Comparison of ENCODE assay signal across 9 cellular contexts in the genomic region with DNA sequence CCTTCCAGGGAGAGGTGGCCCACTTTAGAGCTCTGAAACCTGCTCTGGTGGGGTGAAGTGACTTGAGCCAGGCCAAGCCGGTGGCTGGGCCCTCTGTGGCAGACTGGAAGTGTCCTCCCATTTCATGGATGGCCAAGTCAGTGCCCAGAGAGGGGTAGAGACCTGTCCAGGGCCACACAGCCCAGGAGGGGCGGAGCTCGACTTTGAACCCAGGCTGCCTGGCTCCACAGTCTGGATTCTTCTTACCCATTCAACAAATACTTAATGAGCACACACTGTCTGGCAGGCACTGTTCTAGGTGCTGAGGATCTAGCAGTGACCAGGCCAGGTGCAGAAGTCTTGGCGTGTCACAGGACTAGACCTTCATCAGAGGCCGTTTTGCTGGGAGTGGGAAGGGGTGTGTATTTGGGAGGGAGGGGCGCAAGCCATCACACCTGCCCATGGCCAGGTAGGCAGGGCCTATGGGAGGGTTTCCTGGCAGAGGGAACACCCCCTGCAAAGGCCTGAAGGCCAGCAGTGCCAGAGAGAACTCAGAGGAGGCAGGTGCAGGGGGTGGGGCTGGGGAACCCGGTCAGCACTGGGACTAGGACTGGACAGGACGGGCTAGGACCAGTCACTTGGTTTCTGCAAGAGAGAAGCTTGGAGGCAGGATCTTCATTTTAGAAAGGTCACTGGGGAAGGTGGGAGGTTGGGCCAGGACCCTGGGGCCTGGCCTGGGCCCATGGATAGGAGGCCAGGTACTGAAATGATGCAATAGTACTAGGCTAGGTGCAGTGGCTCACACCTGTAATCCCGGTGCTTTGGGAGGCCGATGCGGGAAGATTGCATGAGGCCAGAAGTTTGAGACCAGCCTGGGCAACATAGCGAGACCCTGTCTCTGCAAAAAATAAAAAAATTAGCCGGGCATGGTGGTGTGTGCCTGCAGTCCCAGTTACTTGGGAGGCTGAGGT. TPM values are rescaled to one million over a fixed set of nuclear protein-coding genes. Genes with fewer than 3 reads are reported as not detected.
DNase-seq lines count a peak whose midpoint lies in the region; ATAC-seq and TF ChIP-seq lines count a peak whose summit lies in the region.
"Had no signal": no experiment of that assay in that cellular context is flagged by ENCODE, and none has a peak within 500 bp of the region (broad histone marks: within the 10 kb centered on the region; RNA-seq: fewer than 3 reads in every experiment).

No MANE protein-coding gene starts in this region.

- H3K4ac ChIP-seq in IMR-90 (ENCODE audit: low read depth, low read length), result no peak overlapping the region

- no peak overlapping the region for H3K4me2 ChIP-seq in IMR-90 (ENCODE audit: low read depth, low read length)
- H3K4me2 ChIP-seq in OCI-LY7 (ENCODE audit: low read length), result no peak overlapping the region

- H3K27me3 ChIP-seq in ACC112 (ENCODE audit: insufficient read depth, low read length), result no peaks in the 10 kb centered on the region
- H3K27me3 ChIP-seq in IMR-90 (ENCODE audit: control insufficient read depth, insufficient read depth, low read length), result no peaks in the 10 kb centered on the region

- H3K9ac ChIP-seq in IMR-90 (ENCODE audit: low read depth, low read length), result no peak overlapping the region

- H4K20me1 ChIP-seq in IMR-90 (ENCODE audit: insufficient read depth, low read length), result peaks cover 79% of the 10 kb centered on the region
- 0 out of 2 replicates have a peak, but pooled peaks cover 5% of the 10 kb centered on the region for H4K20me1 ChIP-seq in OCI-LY7 (ENCODE audit: insufficient read depth, low read length)

- H3K36me3 ChIP-seq in ACC112 (ENCODE audit: insufficient read depth, low read length) (no peaks in the 10 kb centered on the region), IMR-90 (ENCODE audit: control insufficient read depth, insufficient read depth, low read length) (no peaks in the 10 kb centered on the region), OCI-LY7 (ENCODE audit: insufficient read depth, low read length) (peaks cover under 1% of the 10 kb centered on the region; the same call in 1 of the 2 replicates)

- no peak overlapping the region for H3K23ac ChIP-seq in IMR-90 (ENCODE audit: low read depth, low read length)

- no peak overlapping the region; the same call in 1 of the 2 replicates for H3K14ac ChIP-seq in IMR-90 (replicated peaks; ENCODE audit: low read depth, low read length)

- peak overlapping the region; percentile 69 for H2AK9ac ChIP-seq in IMR-90 (replicated peaks; ENCODE audit: low read depth, low read length, poor library complexity)

- CTCF ChIA-PET in IMR-90 (lab: Yijun Ruan, JAX) (no interaction called here), OCI-LY7 (lab: Charles Lee; ENCODE audit: unreplicated experiment) (no interaction called here)

- H4K5ac ChIP-seq in IMR-90 (ENCODE audit: low read depth, low read length), result no peak overlapping the region

- no peak for TF ChIP-seq CTCF in IMR-90 (conservative IDR thresholded peaks at IDR 0.05; ENCODE audit: low read depth, low read length)
- no peak for TF ChIP-seq CTCF in natural killer cell (IDR thresholded peaks at IDR 0.05)
- TF ChIP-seq CTCF in OCI-LY7 (conservative IDR thresholded peaks at IDR 0.05; ENCODE audit: low read length), result no peak
- no peak for TF ChIP-seq CTCF in coronary artery (IDR thresholded peaks at IDR 0.05)

- H3K4me1 ChIP-seq in ACC112 (ENCODE audit: control insufficient read depth, insufficient read depth, low read length, unreplicated experiment) (peaks cover 24% of the 10 kb centered on the region), IMR-90 (ENCODE audit: control insufficient read depth, insufficient read depth, low read length) (peaks cover 15% of the 10 kb centered on the region), OCI-LY7 (ENCODE audit: insufficient read depth, low read length, poor library complexity, severe bottlenecking) (peaks cover 8% of the 10 kb centered on the region)

- BruUV-seq in IMR-90 (replicated peaks; lab: Mats Ljungman, UMichigan) (no TSS peak), OCI-LY7 (replicated peaks; lab: Mats Ljungman, UMichigan) (no TSS peak)

- H4K91ac ChIP-seq in IMR-90 (ENCODE audit: insufficient read depth, low read depth, low read length), result no peak overlapping the region

- intact Hi-C loops in IMR-90 (cut with micrococcal nuclease) (no loop called here), natural killer cell (cut with micrococcal nuclease) (no loop called here), OCI-LY7 (cut with micrococcal nuclease; ENCODE audit: unreplicated experiment) (no loop called here)
- intact Hi-C loops in dendritic cell treated with granulocyte-macrophage colony-stimulating factor and Interleukin-4, amounts not matched to agents 40 ng/mL and 50 ng/mL, for 4 days (cut with micrococcal nuclease), result loop anchor here (5.0 kb wide), 1 partner anchor 32 kb away; the partner anchor contains the start of gene DNM2

- H3K4me1 Mint-ChIP-seq in dendritic cell treated with granulocyte-macrophage colony-stimulating factor and Interleukin-4, amounts not matched to agents 40 ng/mL and 50 ng/mL, for 4 days (ENCODE audit: low read depth), result peaks cover 89% of the 10 kb centered on the region
- peaks cover 77 to 82% of the 10 kb centered on the region in 2 donors for H3K4me1 Mint-ChIP-seq in natural killer cell

- H2AK5ac ChIP-seq in IMR-90 (ENCODE audit: low read depth, low read length), result no peak overlapping the region

- no peak overlapping the region for H2BK15ac ChIP-seq in IMR-90 (ENCODE audit: low read depth, low read length)

- TF ChIP-seq RAD21 in IMR-90 (IDR thresholded peaks at IDR 0.05; ENCODE audit: low read length), result no peak

- H3K27ac ChIP-seq in ACC112 (ENCODE audit: low read depth, low read length), result peak overlapping the region; percentile 52
- no peak overlapping the region for H3K27ac ChIP-seq in IMR-90 (ENCODE audit: insufficient read depth, low read length)
- H3K27ac ChIP-seq in OCI-LY7 (ENCODE audit: low read depth, low read length, poor library complexity, severe bottlenecking), result no peak overlapping the region
- peak overlapping the region in 1 of 2 donors; percentile 66 for H3K27ac ChIP-seq in coronary artery

- peaks cover 55% of the 10 kb centered on the region for H3K79me2 ChIP-seq in ACC112 (ENCODE audit: control insufficient read depth, insufficient read depth, low read length, unreplicated experiment)
- peaks cover 34% of the 10 kb centered on the region for H3K79me2 ChIP-seq in OCI-LY7 (ENCODE audit: insufficient read depth, low read depth, low read length)

- no peaks in the 10 kb centered on the region for H3K9me3 Mint-ChIP-seq in dendritic cell treated with granulocyte-macrophage colony-stimulating factor and Interleukin-4, amounts not matched to agents 40 ng/mL and 50 ng/mL, for 4 days
- H3K9me3 Mint-ChIP-seq in natural killer cell, result no peaks in the 10 kb centered on the region

- H3K27me3 Mint-ChIP-seq in dendritic cell treated with granulocyte-macrophage colony-stimulating factor and Interleukin-4, amounts not matched to agents 40 ng/mL and 50 ng/mL, for 4 days, result no peaks in the 10 kb centered on the region
- no peaks in the 10 kb centered on the region for H3K27me3 Mint-ChIP-seq in natural killer cell (ENCODE audit: low read depth in 2 of 2)

- peaks cover 32% of the 10 kb centered on the region for H3K9me1 ChIP-seq in IMR-90 (ENCODE audit: insufficient read depth, low read length)

- H3K4me3 ChIP-seq in ACC112 (ENCODE audit: low read depth, low read length), result no peak overlapping the region
- H3K4me3 ChIP-seq in IMR-90 (ENCODE audit: insufficient read depth, low read depth, low read length), result no peak overlapping the region
- no peak overlapping the region for H3K4me3 ChIP-seq in OCI-LY7 (ENCODE audit: low read depth, low read length, poor library complexity, severe bottlenecking)
- H3K4me3 ChIP-seq in coronary artery, result no peak overlapping the region

- no peaks in the 10 kb centered on the region for H3K9me2 ChIP-seq in OCI-LY7 (ENCODE audit: insufficient read depth, low read length)

- POLR2A ChIA-PET in IMR-90 (lab: Charles Lee; ENCODE audit: unreplicated experiment) (no interaction called here), OCI-LY7 (lab: Charles Lee) (no interaction called here)

- peaks cover 11 to 89% of the 10 kb centered on the region in 2 experiments; a peak in 3 of 4 replicates for H3K79me1 ChIP-seq in IMR-90 (ENCODE audit: low read depth in 1 of 2, low read length in 2 of 2)

- H2BK20ac ChIP-seq in IMR-90 (ENCODE audit: low read depth, low read length), result no peak overlapping the region

- no peak for TF ChIP-seq POLR2A in IMR-90 (IDR thresholded peaks at IDR 0.05; ENCODE audit: low read depth, low read length)

- ATAC-seq in IMR-90 (ENCODE audit: low read depth), result no peak
- no peak for ATAC-seq in natural killer cell

- in situ Hi-C loops in IMR-90 (cut with MboI; ENCODE audit: low sequenced_read_pairs), result no loop called here

- H3K18ac ChIP-seq in IMR-90 (ENCODE audit: low read depth, low read length), result no peak overlapping the region

- dilution Hi-C loops in IMR-90 (cut with HindIII; ENCODE audit: low sequenced_read_pairs, unreplicated experiment), result no loop called here

- H3K27ac Mint-ChIP-seq in dendritic cell treated with granulocyte-macrophage colony-stimulating factor and Interleukin-4, amounts not matched to agents 40 ng/mL and 50 ng/mL, for 4 days, result peak overlapping the region; percentile 84
- peak overlapping the region; percentile 94 to 97 for H3K27ac Mint-ChIP-seq in natural killer cell

- H3K4me3 Mint-ChIP-seq in dendritic cell treated with granulocyte-macrophage colony-stimulating factor and Interleukin-4, amounts not matched to agents 40 ng/mL and 50 ng/mL, for 4 days, result no peak overlapping the region
- no peak overlapping the region for H3K4me3 Mint-ChIP-seq in natural killer cell

- H3K9me3 ChIP-seq in IMR-90 (ENCODE audit: control insufficient read depth, insufficient read depth, low read length) (no peaks in the 10 kb centered on the region), OCI-LY7 (ENCODE audit: low read length) (no peaks in the 10 kb centered on the region)

- no peak overlapping the region for H2AFZ ChIP-seq in ACC112 (ENCODE audit: low read length, unreplicated experiment)
- no peak overlapping the region for H2AFZ ChIP-seq in IMR-90 (replicated peaks; ENCODE audit: low read length, poor library complexity)
- H2AFZ ChIP-seq in OCI-LY7 (ENCODE audit: low read length), result no peak overlapping the region

- no peak overlapping the region for H3K56ac ChIP-seq in IMR-90 (ENCODE audit: extremely low read depth, insufficient read depth, low read length)

- H2BK5ac ChIP-seq in IMR-90 (ENCODE audit: low read depth, low read length, poor library complexity, severe bottlenecking), result no peak overlapping the region

- no peak for DNase-seq in IMR-90
- no peak for DNase-seq in natural killer cell
- no peak for DNase-seq in OCI-LY7 (ENCODE audit: low spot score)
- no peak for DNase-seq in AG08396 (ENCODE audit: low spot score)
- no peak for DNase-seq in hepatic stellate cell (ENCODE audit: low spot score)
- no peak for DNase-seq in coronary artery (ENCODE audit: low spot score)
- DNase-seq: NCI-H510A treated with DMSO at 0.1 percent for 48 hours had no signal

- H4K8ac ChIP-seq in IMR-90 (ENCODE audit: low read depth in 2 of 2, low read length in 2 of 2), result no peak overlapping the region

- H2BK120ac ChIP-seq in IMR-90 (ENCODE audit: low read depth, low read length), result no peak overlapping the region

- H3K36me3 Mint-ChIP-seq in dendritic cell treated with granulocyte-macrophage colony-stimulating factor and Interleukin-4, amounts not matched to agents 40 ng/mL and 50 ng/mL, for 4 days (ENCODE audit: low read depth), result peaks cover 13% of the 10 kb centered on the region
- H3K36me3 Mint-ChIP-seq in natural killer cell, result no peaks in the 10 kb centered on the region

- 97% methylated on average over 6 of the region's 13 CpGs; no CpG with 5 or more reads in 1 of the 2 experiments for WGBS in IMR-90 (ENCODE audit: extremely low coverage in 2 of 2, insufficient read length in 1 of 2), 2 experiments

RNA-seq across cellular contexts. Expression of gene DNM2, which starts 31.8 kb away (rescaled TPM):
- 55.0 and 55.6 TPM in 2 replicates for total RNA-seq in IMR-90 (2012; rRNA removed)
- polyA plus RNA-seq in IMR-90 (2012; rRNA removed), result 74.2 and 74.6 TPM in 2 replicates
- polyA plus RNA-seq in IMR-90 (2012; cell fraction: cytosol; rRNA removed), result 26.6 and 50.4 TPM in 2 replicates
- 194 and 239 TPM in 2 replicates for polyA plus RNA-seq in IMR-90 (2012; cell fraction: nucleus; rRNA removed; ENCODE audit: low replicate concordance)
- total RNA-seq in natural killer cell, result 100 to 1,000 TPM; 419 to 491 (median 428) TPM
- total RNA-seq in OCI-LY7 (2014; rRNA removed; shearing (Covaris generic)), result 108 and 139 TPM in 2 replicates
- 165 and 180 TPM in 2 replicates for total RNA-seq in OCI-LY7 (2022)

RNA-seq across cellular contexts. Expression of gene QTRT1, which starts 48.5 kb away (rescaled TPM):
- total RNA-seq in IMR-90 (2012; rRNA removed), result 18.6 and 19.9 TPM in 2 replicates
- 51.8 and 63.3 TPM in 2 replicates for polyA plus RNA-seq in IMR-90 (2012; rRNA removed)
- 65.6 and 65.8 TPM in 2 replicates for polyA plus RNA-seq in IMR-90 (2012; cell fraction: cytosol; rRNA removed)
- 180 and 458 TPM in 2 replicates for polyA plus RNA-seq in IMR-90 (2012; cell fraction: nucleus; rRNA removed; ENCODE audit: low replicate concordance)
- total RNA-seq in natural killer cell, result 10 to 100 TPM; 29.0 to 37.5 (median 29.9) TPM
- total RNA-seq in OCI-LY7 (2014; rRNA removed; shearing (Covaris generic)), result 30.8 and 39.8 TPM in 2 replicates
- total RNA-seq in OCI-LY7 (2022), result 42.5 and 59.7 TPM in 2 replicates
